ENCODE assay signal across 2 cellular contexts in the genomic region with DNA sequence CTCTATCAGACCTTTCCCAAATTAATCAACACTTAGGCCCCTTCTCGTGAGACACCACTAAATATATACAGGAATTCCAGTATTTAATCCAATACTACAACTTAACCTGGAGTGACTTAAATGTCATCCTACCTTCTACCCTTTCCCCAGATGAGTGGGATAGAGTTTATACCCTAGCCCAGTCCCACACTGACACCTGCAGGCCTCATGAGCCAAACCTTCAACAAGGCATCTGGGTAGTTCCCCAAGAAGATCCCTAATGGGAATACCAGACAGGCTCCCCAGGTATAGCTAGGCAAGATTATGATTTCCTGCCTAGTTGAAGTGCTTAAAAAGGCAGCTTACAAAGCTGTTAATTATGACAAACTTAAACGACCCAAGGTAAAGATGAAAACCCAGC.
TF ChIP-seq lines count a peak whose summit lies in the region.

No MANE protein-coding gene starts in this region.

TF ChIP-seq in GM23338, 12 proteins besides CTCF, POLR2A, EP300 and RAD21:
- TF ChIP-seq ZNF331 (CRISPR knock-in tag; IDR thresholded peaks at IDR 0.05; ENCODE audit: low read depth) (no peak), REST (IDR thresholded peaks at IDR 0.05; ENCODE audit: unreplicated experiment) (no peak), POLR2AphosphoS5 (IDR thresholded peaks at IDR 0.05; ENCODE audit: low read depth) (no peak), STAT1 (IDR thresholded peaks at IDR 0.05; ENCODE audit: unreplicated experiment) (no peak), NANOG (IDR thresholded peaks at IDR 0.05; ENCODE audit: borderline replicate concordance) (no peak), EZH2phosphoT487 (IDR thresholded peaks at IDR 0.05; ENCODE audit: unreplicated experiment) (no peak), JUNB (IDR thresholded peaks at IDR 0.05; ENCODE audit: unreplicated experiment) (no peak), ZNF462 (CRISPR knock-in tag; IDR thresholded peaks at IDR 0.05) (no peak)
- TF ChIP-seq, protein P1, sequence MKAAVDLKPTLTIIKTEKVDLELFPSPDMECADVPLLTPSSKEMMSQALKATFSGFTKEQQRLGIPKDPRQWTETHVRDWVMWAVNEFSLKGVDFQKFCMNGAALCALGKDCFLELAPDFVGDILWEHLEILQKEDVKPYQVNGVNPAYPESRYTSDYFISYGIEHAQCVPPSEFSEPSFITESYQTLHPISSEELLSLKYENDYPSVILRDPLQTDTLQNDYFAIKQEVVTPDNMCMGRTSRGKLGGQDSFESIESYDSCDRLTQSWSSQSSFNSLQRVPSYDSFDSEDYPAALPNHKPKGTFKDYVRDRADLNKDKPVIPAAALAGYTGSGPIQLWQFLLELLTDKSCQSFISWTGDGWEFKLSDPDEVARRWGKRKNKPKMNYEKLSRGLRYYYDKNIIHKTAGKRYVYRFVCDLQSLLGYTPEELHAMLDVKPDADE (IDR thresholded peaks at IDR 0.05): no peak

TF ChIP-seq in WTC11, 78 proteins besides CTCF, POLR2A, EP300 and RAD21:
- no peak for TF ChIP-seq ZNF317 (CRISPR knock-in tag; IDR thresholded peaks at IDR 0.05; ENCODE audit: borderline replicate concordance, low read depth)
- TF ChIP-seq, protein P2, sequence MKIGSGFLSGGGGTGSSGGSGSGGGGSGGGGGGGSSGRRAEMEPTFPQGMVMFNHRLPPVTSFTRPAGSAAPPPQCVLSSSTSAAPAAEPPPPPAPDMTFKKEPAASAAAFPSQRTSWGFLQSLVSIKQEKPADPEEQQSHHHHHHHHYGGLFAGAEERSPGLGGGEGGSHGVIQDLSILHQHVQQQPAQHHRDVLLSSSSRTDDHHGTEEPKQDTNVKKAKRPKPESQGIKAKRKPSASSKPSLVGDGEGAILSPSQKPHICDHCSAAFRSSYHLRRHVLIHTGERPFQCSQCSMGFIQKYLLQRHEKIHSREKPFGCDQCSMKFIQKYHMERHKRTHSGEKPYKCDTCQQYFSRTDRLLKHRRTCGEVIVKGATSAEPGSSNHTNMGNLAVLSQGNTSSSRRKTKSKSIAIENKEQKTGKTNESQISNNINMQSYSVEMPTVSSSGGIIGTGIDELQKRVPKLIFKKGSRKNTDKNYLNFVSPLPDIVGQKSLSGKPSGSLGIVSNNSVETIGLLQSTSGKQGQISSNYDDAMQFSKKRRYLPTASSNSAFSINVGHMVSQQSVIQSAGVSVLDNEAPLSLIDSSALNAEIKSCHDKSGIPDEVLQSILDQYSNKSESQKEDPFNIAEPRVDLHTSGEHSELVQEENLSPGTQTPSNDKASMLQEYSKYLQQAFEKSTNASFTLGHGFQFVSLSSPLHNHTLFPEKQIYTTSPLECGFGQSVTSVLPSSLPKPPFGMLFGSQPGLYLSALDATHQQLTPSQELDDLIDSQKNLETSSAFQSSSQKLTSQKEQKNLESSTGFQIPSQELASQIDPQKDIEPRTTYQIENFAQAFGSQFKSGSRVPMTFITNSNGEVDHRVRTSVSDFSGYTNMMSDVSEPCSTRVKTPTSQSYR (CRISPR knock-in tag; IDR thresholded peaks at IDR 0.05): no peak
- no peak for TF ChIP-seq ZNF263 (CRISPR knock-in tag; IDR thresholded peaks at IDR 0.05; ENCODE audit: low read depth)
- TF ChIP-seq NFATC4 (CRISPR knock-in tag; IDR thresholded peaks at IDR 0.05): no peak
- no peak for TF ChIP-seq ARID4B (CRISPR knock-in tag; IDR thresholded peaks at IDR 0.05; ENCODE audit: borderline replicate concordance)
- no peak for TF ChIP-seq ZNF423 (CRISPR knock-in tag; IDR thresholded peaks at IDR 0.05)
- TF ChIP-seq PRDM15 (CRISPR knock-in tag; IDR thresholded peaks at IDR 0.05): no peak
- no peak for TF ChIP-seq EMX1 (CRISPR knock-in tag; IDR thresholded peaks at IDR 0.05)
- TF ChIP-seq SMAD4 (CRISPR knock-in tag; IDR thresholded peaks at IDR 0.05): no peak
- no peak for TF ChIP-seq PRRX2 (CRISPR knock-in tag; IDR thresholded peaks at IDR 0.05)
- no peak for TF ChIP-seq E2F1 (CRISPR knock-in tag; IDR thresholded peaks at IDR 0.05)
- TF ChIP-seq, protein P3, sequence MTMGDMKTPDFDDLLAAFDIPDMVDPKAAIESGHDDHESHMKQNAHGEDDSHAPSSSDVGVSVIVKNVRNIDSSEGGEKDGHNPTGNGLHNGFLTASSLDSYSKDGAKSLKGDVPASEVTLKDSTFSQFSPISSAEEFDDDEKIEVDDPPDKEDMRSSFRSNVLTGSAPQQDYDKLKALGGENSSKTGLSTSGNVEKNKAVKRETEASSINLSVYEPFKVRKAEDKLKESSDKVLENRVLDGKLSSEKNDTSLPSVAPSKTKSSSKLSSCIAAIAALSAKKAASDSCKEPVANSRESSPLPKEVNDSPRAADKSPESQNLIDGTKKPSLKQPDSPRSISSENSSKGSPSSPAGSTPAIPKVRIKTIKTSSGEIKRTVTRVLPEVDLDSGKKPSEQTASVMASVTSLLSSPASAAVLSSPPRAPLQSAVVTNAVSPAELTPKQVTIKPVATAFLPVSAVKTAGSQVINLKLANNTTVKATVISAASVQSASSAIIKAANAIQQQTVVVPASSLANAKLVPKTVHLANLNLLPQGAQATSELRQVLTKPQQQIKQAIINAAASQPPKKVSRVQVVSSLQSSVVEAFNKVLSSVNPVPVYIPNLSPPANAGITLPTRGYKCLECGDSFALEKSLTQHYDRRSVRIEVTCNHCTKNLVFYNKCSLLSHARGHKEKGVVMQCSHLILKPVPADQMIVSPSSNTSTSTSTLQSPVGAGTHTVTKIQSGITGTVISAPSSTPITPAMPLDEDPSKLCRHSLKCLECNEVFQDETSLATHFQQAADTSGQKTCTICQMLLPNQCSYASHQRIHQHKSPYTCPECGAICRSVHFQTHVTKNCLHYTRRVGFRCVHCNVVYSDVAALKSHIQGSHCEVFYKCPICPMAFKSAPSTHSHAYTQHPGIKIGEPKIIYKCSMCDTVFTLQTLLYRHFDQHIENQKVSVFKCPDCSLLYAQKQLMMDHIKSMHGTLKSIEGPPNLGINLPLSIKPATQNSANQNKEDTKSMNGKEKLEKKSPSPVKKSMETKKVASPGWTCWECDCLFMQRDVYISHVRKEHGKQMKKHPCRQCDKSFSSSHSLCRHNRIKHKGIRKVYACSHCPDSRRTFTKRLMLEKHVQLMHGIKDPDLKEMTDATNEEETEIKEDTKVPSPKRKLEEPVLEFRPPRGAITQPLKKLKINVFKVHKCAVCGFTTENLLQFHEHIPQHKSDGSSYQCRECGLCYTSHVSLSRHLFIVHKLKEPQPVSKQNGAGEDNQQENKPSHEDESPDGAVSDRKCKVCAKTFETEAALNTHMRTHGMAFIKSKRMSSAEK (CRISPR knock-in tag; IDR thresholded peaks at IDR 0.05; ENCODE audit: borderline replicate concordance): no peak
- TF ChIP-seq SOX15 (CRISPR knock-in tag; IDR thresholded peaks at IDR 0.05): no peak
- TF ChIP-seq NR3C1 (CRISPR knock-in tag; conservative IDR thresholded peaks at IDR 0.05; ENCODE audit: low read depth): no peak
- no peak for TF ChIP-seq JAZF1 (CRISPR knock-in tag; IDR thresholded peaks at IDR 0.05)
